In genomic region chr12:11726659-11727058, GRCh38 we compare ENCODE assay signal across 11 cellular contexts.
DNase-seq lines count a peak whose midpoint lies in the region; ATAC-seq and TF ChIP-seq lines count a peak whose summit lies in the region.
"Had no signal": no experiment of that assay in that cellular context is flagged by ENCODE, and none has a peak within 500 bp of the region (broad histone marks: within the 10 kb centered on the region; RNA-seq: fewer than 3 reads in every experiment).

No MANE protein-coding gene starts in this region.

- no peak overlapping the region for H2BK5ac ChIP-seq in mesendoderm (ENCODE audit: low read length)

- H3K4me3 ChIP-seq in breast epithelium (no peak overlapping the region), mammary epithelial cell (replicated peaks in 1 of 3; ENCODE audit: insufficient read depth in 1 of 3, low read depth in 2 of 3, low read length in 3 of 3) (no peak overlapping the region), esophagus muscularis mucosa (no peak overlapping the region), thymus (ENCODE audit: low read length) (no peak overlapping the region), mesendoderm (ENCODE audit: low read length) (no peak overlapping the region)
- H3K4me3 ChIP-seq: K562 had no signal

- H2AFZ ChIP-seq in mammary epithelial cell (ENCODE audit: low read depth, low read length) = no peak overlapping the region

- no peak overlapping the region for H3K4me2 ChIP-seq in mammary epithelial cell (ENCODE audit: insufficient read depth, low read depth, low read length)
- H3K4me2 ChIP-seq in mesendoderm (ENCODE audit: low read length) = no peak overlapping the region

- H3K36me3 Mint-ChIP-seq in T-helper 17 cell (ENCODE audit: low read depth) = peaks cover 2% of the 10 kb centered on the region

- H2BK120ac ChIP-seq in mesendoderm (ENCODE audit: low read depth, low read length) = no peak overlapping the region

- CTCF ChIA-PET in mammary epithelial cell (lab: Charles Lee; ENCODE audit: low non-redundant PET) = no interaction called here

- H3K79me1 ChIP-seq in mesendoderm (ENCODE audit: low read length) = no peaks in the 10 kb centered on the region

- no peak overlapping the region for H2BK15ac ChIP-seq in mesendoderm (replicated peaks; ENCODE audit: low read depth)

- no peaks in the 10 kb centered on the region for H3K9me3 ChIP-seq in breast epithelium
- H3K9me3 ChIP-seq in mammary epithelial cell (replicated peaks; ENCODE audit: insufficient read depth, low read length) = no peaks in the 10 kb centered on the region
- no peaks in the 10 kb centered on the region for H3K9me3 ChIP-seq in T-helper 17 cell (ENCODE audit: control insufficient read depth, low read length, poor library complexity, severe bottlenecking)
- H3K9me3 ChIP-seq in esophagus muscularis mucosa = no peaks in the 10 kb centered on the region
- H3K9me3 ChIP-seq in thymus (ENCODE audit: control insufficient read depth) = no peaks in the 10 kb centered on the region

- BruUV-seq in mammary epithelial cell (replicated peaks; lab: Mats Ljungman, UMichigan) = no TSS peak

- dilution Hi-C loops in mammary epithelial cell (cut with HindIII; ENCODE audit: low sequenced_read_pairs) = no loop called here

- H3K4me1 Mint-ChIP-seq in T-helper 17 cell = peaks cover 45% of the 10 kb centered on the region

- H2AK5ac ChIP-seq in mesendoderm (ENCODE audit: low read length) = no peak overlapping the region

- no peak overlapping the region for H4K5ac ChIP-seq in mesendoderm (ENCODE audit: low read length)

- TF ChIP-seq EP300 in esophagus muscularis mucosa (IDR thresholded peaks at IDR 0.05) = no peak

- H3K27ac Mint-ChIP-seq in T-helper 17 cell = peak overlapping the region; percentile 98

- in situ Hi-C loops in mammary epithelial cell (cut with MboI; ENCODE audit: low sequenced_read_pairs in 2 of 2) = no loop called here

- no peaks in the 10 kb centered on the region for H3K36me3 ChIP-seq in breast epithelium
- H3K36me3 ChIP-seq in mammary epithelial cell (ENCODE audit: insufficient read depth, low read length) = no peaks in the 10 kb centered on the region
- no peaks in the 10 kb centered on the region for H3K36me3 ChIP-seq in esophagus muscularis mucosa
- no peaks in the 10 kb centered on the region for H3K36me3 ChIP-seq in thymus (ENCODE audit: control insufficient read depth, insufficient read depth)
- no peaks in the 10 kb centered on the region for H3K36me3 ChIP-seq in mesendoderm (ENCODE audit: control insufficient read depth, insufficient read depth, low read length)

- H3K27me3 Mint-ChIP-seq in T-helper 17 cell = no peaks in the 10 kb centered on the region

- TF ChIP-seq CTCF in breast epithelium (IDR thresholded peaks at IDR 0.05) (no peak), mammary epithelial cell (conservative IDR thresholded peaks at IDR 0.05 in 1 of 2, IDR thresholded peaks at IDR 0.05 in 1 of 2; ENCODE audit: extremely low read depth in 1 of 2, insufficient read depth in 1 of 2, low read depth in 1 of 2, low read length in 2 of 2) (no peak), esophagus muscularis mucosa (IDR thresholded peaks at IDR 0.05) (no peak)

- H3K56ac ChIP-seq in mesendoderm (ENCODE audit: low read length) = no peak overlapping the region

- H3K18ac ChIP-seq in mesendoderm (ENCODE audit: low read length) = no peak overlapping the region

- H3K79me2 ChIP-seq in mammary epithelial cell (ENCODE audit: insufficient read depth, low read length) (peaks cover 81% of the 10 kb centered on the region), mesendoderm (ENCODE audit: control insufficient read depth, insufficient read depth, low read length) (no peaks in the 10 kb centered on the region)

- 92% methylated on average over 2 of the region's 3 CpGs for WGBS in mammary epithelial cell (ENCODE audit: low coverage, missing lambda C conversion rate)
- WGBS in esophagus muscularis mucosa = 64% methylated on average over 2 of the region's 3 CpGs
- WGBS in thymus = 74% methylated on average over 3 of the region's 3 CpGs
- WGBS in mesendoderm (ENCODE audit: extremely low coverage, insufficient coverage, low lambda C conversion rate) = no CpG with 5 or more reads among the region's 3 CpGs

- H3K4me1 ChIP-seq in breast epithelium (peaks cover 0 to 35% of the 10 kb centered on the region in 2 donors), mammary epithelial cell (ENCODE audit: insufficient read depth, low read length) (peaks cover 38% of the 10 kb centered on the region), esophagus muscularis mucosa (peaks cover 30 to 91% (median 85%) of the 10 kb centered on the region in 4 donors), thymus (ENCODE audit: control insufficient read depth, insufficient read depth, low read length) (peaks cover 61% of the 10 kb centered on the region), mesendoderm (ENCODE audit: control insufficient read depth, low read depth, low read length) (peaks cover 16% of the 10 kb centered on the region)

- ATAC-seq in T-helper 17 cell = no peak
- no peak for ATAC-seq in GM19467 (IDR thresholded peaks at IDR 0.05; ENCODE audit: unreplicated experiment)
- ATAC-seq: K562, left colon had no signal

- H3K4ac ChIP-seq in mesendoderm (ENCODE audit: low read depth, low read length) = no peak overlapping the region

- DNase-seq in breast epithelium (ENCODE audit: low spot score in 2 of 2) = no peak
- DNase-seq in mammary epithelial cell = no peak
- no peak for DNase-seq in T-helper 17 cell
- no peak for DNase-seq in esophagus muscularis mucosa (ENCODE audit: extremely low spot score)
- no peak for DNase-seq in SW480 (ENCODE audit: low spot score)
- no peak for DNase-seq in mesendoderm
- DNase-seq: Right ventricle myocardium superior had no signal

- H4K20me1 ChIP-seq in mammary epithelial cell (ENCODE audit: insufficient read depth, low read length) = no peaks in the 10 kb centered on the region

- intact Hi-C loops in breast epithelium (cut with DNase I; ENCODE audit: low total_unique reads) = loop anchor here (10.0 kb wide), 1 partner anchor 72 kb away; no protein-coding TSS in a partner anchor
- intact Hi-C loops in mammary epithelial cell (cut with micrococcal nuclease) = no loop called here
- intact Hi-C loops in esophagus muscularis mucosa (cut with DNase I) = loop anchor here (10.0 kb wide), 1 partner anchor 72 kb away; no protein-coding TSS in a partner anchor

- H3K27me3 ChIP-seq in breast epithelium (no peaks in the 10 kb centered on the region), mammary epithelial cell (ENCODE audit: insufficient read depth, low read length) (no peaks in the 10 kb centered on the region), esophagus muscularis mucosa (no peaks in the 10 kb centered on the region), thymus (ENCODE audit: control insufficient read depth, insufficient read depth) (no peaks in the 10 kb centered on the region), mesendoderm (ENCODE audit: insufficient read depth, low read length, poor library complexity) (no peaks in the 10 kb centered on the region)

- TF ChIP-seq POLR2A in breast epithelium (IDR thresholded peaks at IDR 0.05) (no peak), esophagus muscularis mucosa (IDR thresholded peaks at IDR 0.05; ENCODE audit: low read depth) (no peak)

- peak overlapping the region; percentile 74 for H3K4me3 Mint-ChIP-seq in T-helper 17 cell

- no peak overlapping the region for H3K23ac ChIP-seq in mesendoderm (ENCODE audit: low read length)

- H3K27ac ChIP-seq in breast epithelium (peak overlapping the region; percentile 39 to 88), mammary epithelial cell (ENCODE audit: insufficient read depth, low read depth, low read length) (no peak overlapping the region), esophagus muscularis mucosa (replicated peaks in 1 of 4) (peak overlapping the region; percentile 71 to 76 (median 74)), thymus (ENCODE audit: low read depth) (peak overlapping the region; percentile 50), mesendoderm (ENCODE audit: low read depth, low read length) (no peak overlapping the region)

- H4K8ac ChIP-seq in mesendoderm (ENCODE audit: low read depth, low read length) = no peak overlapping the region

- H3K9ac ChIP-seq in mammary epithelial cell (ENCODE audit: insufficient read depth, low read length) (no peak overlapping the region), mesendoderm (ENCODE audit: low read length) (no peak overlapping the region)

Comparison
In these comparisons a context has a peak if more than half of its experiments do, and no peak if none do; other contexts are left out.
1. H3K27ac ChIP-seq: peak in breast epithelium (2 of 2), esophagus muscularis mucosa (4 of 4) and thymus (single experiment); none in mammary epithelial cell (single experiment) and mesendoderm (single experiment).